1 cellular context compared by ENCODE assay signal in genomic region chr12:98896938-98897337, GRCh38.
TF ChIP-seq lines count a peak whose summit lies in the region.

No MANE protein-coding gene starts in this region.

TF ChIP-seq in A549, 52 proteins besides CTCF, POLR2A, EP300 and RAD21 (continued from another document):
- TF ChIP-seq REST (IDR thresholded peaks at IDR 0.05) (peak; percentile 84), HDAC2 (IDR thresholded peaks at IDR 0.05) (no peak), ZC3H11A (IDR thresholded peaks at IDR 0.05) (no peak), TFCP2L1 (CRISPR knock-in tag; IDR thresholded peaks at IDR 0.05) (no peak), ZFP36 (IDR thresholded peaks at IDR 0.05; ENCODE audit: borderline replicate concordance, partially characterized antibody) (no peak), RCOR1 (IDR thresholded peaks at IDR 0.05; ENCODE audit: low read depth, low read length) (no peak)
